1 cellular context compared by ENCODE assay signal in the genomic region with DNA sequence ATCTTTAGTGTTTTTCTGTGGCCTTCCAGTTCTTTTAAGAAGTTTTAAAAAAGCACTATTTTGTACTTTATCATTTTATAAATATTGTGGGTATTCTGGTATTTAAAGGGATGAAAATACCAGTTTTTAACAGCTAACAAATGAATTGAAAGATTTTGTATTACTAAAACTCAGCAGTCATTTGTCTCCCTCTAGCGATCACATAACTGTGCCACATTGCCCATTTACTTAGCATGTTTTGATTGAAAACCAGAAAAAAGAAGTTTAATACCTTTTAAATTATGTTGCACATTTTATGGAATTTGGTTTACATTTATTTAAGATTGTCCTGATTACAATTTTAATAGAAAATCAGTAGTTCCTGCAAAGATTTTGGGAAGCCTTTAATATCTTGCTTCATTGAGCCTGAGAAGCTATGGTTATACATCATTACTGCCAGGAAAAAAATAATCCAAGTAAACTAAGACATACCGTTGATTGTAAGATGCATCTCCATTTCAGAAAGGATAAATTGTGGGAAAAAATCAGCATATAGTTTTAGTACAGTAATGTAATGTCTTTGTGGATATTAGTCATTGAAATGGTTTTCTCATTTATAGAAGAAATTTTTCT.
TF ChIP-seq lines count a peak whose summit lies in the region.

No MANE protein-coding gene starts in this region.

TF ChIP-seq in SK-N-SH treated with all-trans-retinoic acid at 6 μM for 48 hours, 23 proteins besides CTCF, POLR2A, EP300 and RAD21 (continued from another document):
- TF ChIP-seq, protein P1, sequence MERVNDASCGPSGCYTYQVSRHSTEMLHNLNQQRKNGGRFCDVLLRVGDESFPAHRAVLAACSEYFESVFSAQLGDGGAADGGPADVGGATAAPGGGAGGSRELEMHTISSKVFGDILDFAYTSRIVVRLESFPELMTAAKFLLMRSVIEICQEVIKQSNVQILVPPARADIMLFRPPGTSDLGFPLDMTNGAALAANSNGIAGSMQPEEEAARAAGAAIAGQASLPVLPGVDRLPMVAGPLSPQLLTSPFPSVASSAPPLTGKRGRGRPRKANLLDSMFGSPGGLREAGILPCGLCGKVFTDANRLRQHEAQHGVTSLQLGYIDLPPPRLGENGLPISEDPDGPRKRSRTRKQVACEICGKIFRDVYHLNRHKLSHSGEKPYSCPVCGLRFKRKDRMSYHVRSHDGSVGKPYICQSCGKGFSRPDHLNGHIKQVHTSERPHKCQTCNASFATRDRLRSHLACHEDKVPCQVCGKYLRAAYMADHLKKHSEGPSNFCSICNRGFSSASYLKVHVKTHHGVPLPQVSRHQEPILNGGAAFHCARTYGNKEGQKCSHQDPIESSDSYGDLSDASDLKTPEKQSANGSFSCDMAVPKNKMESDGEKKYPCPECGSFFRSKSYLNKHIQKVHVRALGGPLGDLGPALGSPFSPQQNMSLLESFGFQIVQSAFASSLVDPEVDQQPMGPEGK (CRISPR knock-in tag; IDR thresholded peaks at IDR 0.05; ENCODE audit: borderline replicate concordance): no peak
- TF ChIP-seq, protein P2, sequence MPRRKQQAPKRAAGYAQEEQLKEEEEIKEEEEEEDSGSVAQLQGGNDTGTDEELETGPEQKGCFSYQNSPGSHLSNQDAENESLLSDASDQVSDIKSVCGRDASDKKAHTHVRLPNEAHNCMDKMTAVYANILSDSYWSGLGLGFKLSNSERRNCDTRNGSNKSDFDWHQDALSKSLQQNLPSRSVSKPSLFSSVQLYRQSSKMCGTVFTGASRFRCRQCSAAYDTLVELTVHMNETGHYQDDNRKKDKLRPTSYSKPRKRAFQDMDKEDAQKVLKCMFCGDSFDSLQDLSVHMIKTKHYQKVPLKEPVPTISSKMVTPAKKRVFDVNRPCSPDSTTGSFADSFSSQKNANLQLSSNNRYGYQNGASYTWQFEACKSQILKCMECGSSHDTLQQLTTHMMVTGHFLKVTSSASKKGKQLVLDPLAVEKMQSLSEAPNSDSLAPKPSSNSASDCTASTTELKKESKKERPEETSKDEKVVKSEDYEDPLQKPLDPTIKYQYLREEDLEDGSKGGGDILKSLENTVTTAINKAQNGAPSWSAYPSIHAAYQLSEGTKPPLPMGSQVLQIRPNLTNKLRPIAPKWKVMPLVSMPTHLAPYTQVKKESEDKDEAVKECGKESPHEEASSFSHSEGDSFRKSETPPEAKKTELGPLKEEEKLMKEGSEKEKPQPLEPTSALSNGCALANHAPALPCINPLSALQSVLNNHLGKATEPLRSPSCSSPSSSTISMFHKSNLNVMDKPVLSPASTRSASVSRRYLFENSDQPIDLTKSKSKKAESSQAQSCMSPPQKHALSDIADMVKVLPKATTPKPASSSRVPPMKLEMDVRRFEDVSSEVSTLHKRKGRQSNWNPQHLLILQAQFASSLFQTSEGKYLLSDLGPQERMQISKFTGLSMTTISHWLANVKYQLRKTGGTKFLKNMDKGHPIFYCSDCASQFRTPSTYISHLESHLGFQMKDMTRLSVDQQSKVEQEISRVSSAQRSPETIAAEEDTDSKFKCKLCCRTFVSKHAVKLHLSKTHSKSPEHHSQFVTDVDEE (CRISPR knock-in tag; IDR thresholded peaks at IDR 0.05): no peak
- TF ChIP-seq ZNF8 (CRISPR knock-in tag; IDR thresholded peaks at IDR 0.05) (no peak), ZC3H10 (CRISPR knock-in tag; IDR thresholded peaks at IDR 0.05) (no peak)
TF ChIP-seq in SK-N-SH treated with all-trans-retinoic acid at 6 μM for 48 hours: peak in this region for 0.
